In genomic region chr19:7970716-7971448, GRCh38 we compare ENCODE assay signal across 8 cellular contexts. TPM values are rescaled to one million over a fixed set of nuclear protein-coding genes. Genes with fewer than 3 reads are reported as not detected.
DNase-seq lines count a peak whose midpoint lies in the region; TF ChIP-seq lines count a peak whose summit lies in the region.

No MANE protein-coding gene starts in this region.

- H3K36me3 ChIP-seq in hepatocyte (replicated peaks; ENCODE audit: insufficient read depth, low read depth), result no peaks in the 10 kb centered on the region

- H3K4me2 ChIP-seq in hepatocyte, result no peak overlapping the region

- DNase-seq in NCI-H524 (lab: John Stamatoyannopoulos, UW), result peak; percentile 32 to 57
- no peak for DNase-seq in NCI-H524 treated with DMSO at 0.1 percent for 48 hours (lab: John Stamatoyannopoulos, UW)
- peak; percentile 53 for DNase-seq in KBM-7
- DNase-seq in activated CD4-positive, alpha-beta T cell treated with anti-CD3 and anti-CD28 coated beads, Interleukin-2, amount 50 U/mL, for 48 hours, result peak; percentile 22 to 45
- peak; percentile 66 for DNase-seq in hepatocyte (ENCODE audit: low spot score)
- peak; percentile 15 to 32 for DNase-seq in stimulated activated CD4-positive, alpha-beta T cell treated with anti-CD3 and anti-CD28 coated beads, Interleukin-2, amount 100 ng/mL, for 48 hours
- DNase-seq in mucosa of gallbladder (ENCODE audit: low spot score), result no peak
- no peak for DNase-seq in cerebellar nuclear complex (lab: John Stamatoyannopoulos, UW)

- no peaks in the 10 kb centered on the region for H3K79me2 ChIP-seq in hepatocyte

- no peak overlapping the region for H3K4me3 ChIP-seq in hepatocyte

- H2AFZ ChIP-seq in hepatocyte, result no peak overlapping the region

- peaks cover 4% of the 10 kb centered on the region for H4K20me1 ChIP-seq in hepatocyte (ENCODE audit: insufficient read depth, poor library complexity, severe bottlenecking)

- TF ChIP-seq CTCF in hepatocyte (IDR thresholded peaks at IDR 0.05; ENCODE audit: poor library complexity), result peak; percentile 66

- in situ Hi-C loops in KBM-7 (cut with MboI; ENCODE audit: low pct_unique_long_range_greater_than_20kb, low sequenced_read_pairs), result no loop called here

- H3K27ac ChIP-seq in hepatocyte, result no peak overlapping the region

- WGBS in hepatocyte (ENCODE audit: low lambda C conversion rate, missing lambda C conversion rate), result 74% methylated on average over 12 of the region's 12 CpGs

- no peaks in the 10 kb centered on the region for H3K9me2 ChIP-seq in hepatocyte (replicated peaks; ENCODE audit: insufficient read depth)

- H3K4me1 ChIP-seq in hepatocyte (ENCODE audit: insufficient read depth), result no peaks in the 10 kb centered on the region

- H3K9me3 ChIP-seq in hepatocyte (ENCODE audit: low read depth), result no peaks in the 10 kb centered on the region

- no peaks in the 10 kb centered on the region for H3K27me3 ChIP-seq in hepatocyte

RNA-seq across cellular contexts. Expression of gene TIMM44, which starts 27.4 kb away (rescaled TPM):
- total RNA-seq in hepatocyte (52.0 and 61.7 TPM in 2 replicates), mucosa of gallbladder (46.2 TPM)
- polyA plus RNA-seq in hepatocyte, result 40.7 and 54.9 TPM in 2 replicates

RNA-seq across cellular contexts. Expression of gene ELAVL1, which starts 34.6 kb away (rescaled TPM):
- total RNA-seq in hepatocyte, result 57.7 and 59.5 TPM in 2 replicates
- polyA plus RNA-seq in hepatocyte, result 88.1 and 89.9 TPM in 2 replicates
- 68.9 TPM for total RNA-seq in mucosa of gallbladder

RNA-seq across cellular contexts. Expression of gene CTXN1, which starts 44.9 kb away (rescaled TPM):
- 4.3 and 5.2 TPM in 2 replicates for total RNA-seq in hepatocyte
- 13.5 and 14.5 TPM in 2 replicates for polyA plus RNA-seq in hepatocyte
- 5.9 TPM for total RNA-seq in mucosa of gallbladder

RNA-seq across cellular contexts. Expression of gene SNAPC2, which starts 50.7 kb away (rescaled TPM):
- 6.5 and 11.8 TPM in 2 replicates for total RNA-seq in hepatocyte
- 17.5 and 21.0 TPM in 2 replicates for polyA plus RNA-seq in hepatocyte
- 18.7 TPM for total RNA-seq in mucosa of gallbladder

RNA-seq across cellular contexts. Expression of gene TGFBR3L, which starts 56.3 kb away (rescaled TPM):
- total RNA-seq in hepatocyte (0.52 TPM in 1 of 2 replicates, not detected in the other), mucosa of gallbladder (0.52 TPM)
- 3.3 and 8.5 TPM in 2 replicates for polyA plus RNA-seq in hepatocyte

Comparison
In these comparisons a context has a peak if more than half of its experiments do, and no peak if none do; other contexts are left out.
1. DNase-seq: peak in NCI-H524 (2 of 2), KBM-7 (single experiment), activated CD4-positive, alpha-beta T cell treated with anti-CD3 and anti-CD28 coated beads, Interleukin-2, amount 50 U/mL, for 48 hours (2 of 2), hepatocyte (single experiment) and stimulated activated CD4-positive, alpha-beta T cell treated with anti-CD3 and anti-CD28 coated beads, Interleukin-2, amount 100 ng/mL, for 48 hours (2 of 2); none in NCI-H524 treated with DMSO at 0.1 percent for 48 hours (single experiment), mucosa of gallbladder (single experiment) and cerebellar nuclear complex (0 of 2).